Comparison of ENCODE assay signal across 20 cellular contexts in genomic region chrX:154661200-154661599, GRCh38. TPM values are rescaled to one million over a fixed set of nuclear protein-coding genes. Genes with fewer than 3 reads are reported as not detected.
A peak's percentile ranks its signal among the peaks of the same experiment; 100 is the strongest.
DNase-seq lines count a peak whose midpoint lies in the region; ATAC-seq and TF ChIP-seq lines count a peak whose summit lies in the region.
"Had no signal": no experiment of that assay in that cellular context is flagged by ENCODE, and none has a peak within 500 bp of the region (broad histone marks: within the 10 kb centered on the region; RNA-seq: fewer than 3 reads in every experiment).

No MANE protein-coding gene starts in this region.

- TF ChIP-seq CTCF in NB4 (IDR thresholded peaks at IDR 0.05; ENCODE audit: low read depth, low read length) (no peak), activated B cell treated with CpG ODN at 0.5 μM for 24 hours (IDR thresholded peaks at IDR 0.05) (no peak)

- peak overlapping the region; percentile 24 for H3K4me3 Mint-ChIP-seq in activated B cell treated with CpG ODN at 0.5 μM for 24 hours
- H3K4me3 Mint-ChIP-seq in stimulated activated naive B cell treated with anti-CD40 and anti-IgM and Interleukin-4, amounts not matched to agents 10 μg/mL and 1 μg/mL and 100 μg/mL, for 72 hours: peak overlapping the region in 1 of 2 donors; percentile 52
- H3K4me3 Mint-ChIP-seq: CD4-positive, CD25-positive, alpha-beta regulatory T cell; T-helper 2 cell treated with Interferon-gamma antibody and Interleukin-4, amounts not matched to agents 5 μg/mL and 100 μg/mL, for 36 hours had no signal

- H3K4me3 ChIP-seq in NB4 (ENCODE audit: low read depth, low read length): no peak overlapping the region
- H3K4me3 ChIP-seq: Peyer's patch had no signal

- H3K36me3 Mint-ChIP-seq in activated B cell treated with CpG ODN at 0.5 μM for 24 hours (ENCODE audit: low read depth): no peaks in the 10 kb centered on the region
- peaks cover 2 to 3% of the 10 kb centered on the region in 2 donors for H3K36me3 Mint-ChIP-seq in stimulated activated naive B cell treated with anti-CD40 and anti-IgM and Interleukin-4, amounts not matched to agents 10 μg/mL and 1 μg/mL and 100 μg/mL, for 72 hours
- H3K36me3 Mint-ChIP-seq: CD4-positive, CD25-positive, alpha-beta regulatory T cell had no signal

- POLR2A ChIA-PET in activated B cell treated with CpG ODN at 0.5 μM for 24 hours (lab: Charles Lee): interaction anchor here (0.7 kb wide), 1 partner anchor 90 kb away, joined by 3 read pairs; no protein-coding TSS in a partner anchor

- TF ChIP-seq POLR2A in NB4 (IDR thresholded peaks at IDR 0.05; ENCODE audit: extremely low read depth, insufficient read length): no peak

- CTCF ChIA-PET in activated B cell treated with CpG ODN at 0.5 μM for 24 hours (lab: Charles Lee): no interaction called here

- intact Hi-C loops in activated B cell treated with CpG ODN at 0.5 μM for 24 hours (cut with micrococcal nuclease): no loop called here

- H3K9me3 Mint-ChIP-seq in activated B cell treated with CpG ODN at 0.5 μM for 24 hours: no peaks in the 10 kb centered on the region
- H3K9me3 Mint-ChIP-seq in stimulated activated naive B cell treated with anti-CD40 and anti-IgM and Interleukin-4, amounts not matched to agents 10 μg/mL and 1 μg/mL and 100 μg/mL, for 72 hours: peaks cover 7 to 21% of the 10 kb centered on the region in 2 donors

- peak; percentile 19 for DNase-seq in H4 (ENCODE audit: low spot score)
- peak; percentile 21 for DNase-seq in NB4 (ENCODE audit: low read depth)
- DNase-seq in activated B cell treated with CpG ODN at 0.5 μM for 24 hours: no peak
- DNase-seq in stimulated activated naive B cell treated with anti-CD40 and anti-IgM and Interleukin-4, amounts not matched to agents 10 μg/mL and 1 μg/mL and 100 μg/mL, for 72 hours: no peak
- DNase-seq in midbrain (lab: John Stamatoyannopoulos, UW): no peak
- DNase-seq in NCI-H446 treated with DMSO at 0.1 percent for 48 hours (lab: John Stamatoyannopoulos, UW): no peak
- DNase-seq in NCI-H345 treated with DMSO at 0.1 percent for 48 hours (lab: John Stamatoyannopoulos, UW; ENCODE audit: unreplicated experiment): no peak
- DNase-seq: ACHN; CD4-positive, CD25-positive, alpha-beta regulatory T cell; COR-L47; GDM1; GOT3; KBM-7; NCI-H1092 treated with DMSO at 0.1 percent for 48 hours; NCI-H146; NCI-H2029 treated with DMSO at 0.1 percent for 48 hours; NCI-H510A treated with DMSO at 0.1 percent for 48 hours; NCI-H774; Peyer's patch had no signal

- peaks cover 22% of the 10 kb centered on the region for H3K4me1 Mint-ChIP-seq in activated B cell treated with CpG ODN at 0.5 μM for 24 hours
- peaks cover 4 to 31% of the 10 kb centered on the region in 2 donors for H3K4me1 Mint-ChIP-seq in stimulated activated naive B cell treated with anti-CD40 and anti-IgM and Interleukin-4, amounts not matched to agents 10 μg/mL and 1 μg/mL and 100 μg/mL, for 72 hours
- H3K4me1 Mint-ChIP-seq: CD4-positive, CD25-positive, alpha-beta regulatory T cell had no signal

- H3K27me3 Mint-ChIP-seq in activated B cell treated with CpG ODN at 0.5 μM for 24 hours: no peaks in the 10 kb centered on the region
- H3K27me3 Mint-ChIP-seq in stimulated activated naive B cell treated with anti-CD40 and anti-IgM and Interleukin-4, amounts not matched to agents 10 μg/mL and 1 μg/mL and 100 μg/mL, for 72 hours: no peaks in the 10 kb centered on the region

- peak overlapping the region; percentile 71 for H3K27ac Mint-ChIP-seq in activated B cell treated with CpG ODN at 0.5 μM for 24 hours
- H3K27ac Mint-ChIP-seq in stimulated activated naive B cell treated with anti-CD40 and anti-IgM and Interleukin-4, amounts not matched to agents 10 μg/mL and 1 μg/mL and 100 μg/mL, for 72 hours: peak overlapping the region; percentile 85
- H3K27ac Mint-ChIP-seq: CD4-positive, CD25-positive, alpha-beta regulatory T cell; T-helper 2 cell treated with Interferon-gamma antibody and Interleukin-4, amounts not matched to agents 5 μg/mL and 100 μg/mL, for 36 hours had no signal

- peak; percentile 40 for ATAC-seq in activated B cell treated with CpG ODN at 0.5 μM for 24 hours (ENCODE audit: low read depth)
- peak; percentile 93 to 94 for ATAC-seq in stimulated activated naive B cell treated with anti-CD40 and anti-IgM and Interleukin-4, amounts not matched to agents 10 μg/mL and 1 μg/mL and 100 μg/mL, for 72 hours (replicated peaks)

RNA-seq across cellular contexts. Expression of gene CTAG2, which starts 7.8 kb away (rescaled TPM):
- total RNA-seq in H4 (2014; rRNA removed; shearing (Covaris generic)): not detected in 2 replicates
- not detected in 2 replicates for total RNA-seq in activated B cell treated with CpG ODN at 0.5 μM for 24 hours
- total RNA-seq: CD4-positive, CD25-positive, alpha-beta regulatory T cell; Peyer's patch had no signal

RNA-seq across cellular contexts. Expression of gene CTAG1B, which starts 42.1 kb away (rescaled TPM):
- total RNA-seq in H4 (2014; rRNA removed; shearing (Covaris generic)): not detected in 2 replicates
- not detected in 2 replicates for total RNA-seq in activated B cell treated with CpG ODN at 0.5 μM for 24 hours
- total RNA-seq: CD4-positive, CD25-positive, alpha-beta regulatory T cell; Peyer's patch had no signal

Comparison
In these comparisons a context has a peak if more than half of its experiments do, and no peak if none do; other contexts are left out.
1. DNase-seq: peak in H4 (single experiment) and NB4 (single experiment); none in activated B cell treated with CpG ODN at 0.5 μM for 24 hours (single experiment), stimulated activated naive B cell treated with anti-CD40 and anti-IgM and Interleukin-4, amounts not matched to agents 10 μg/mL and 1 μg/mL and 100 μg/mL, for 72 hours (single experiment), midbrain (single experiment), NCI-H446 treated with DMSO at 0.1 percent for 48 hours (single experiment) and NCI-H345 treated with DMSO at 0.1 percent for 48 hours (single experiment).